ENCODE assay signal across 24 cellular contexts in the genomic region with DNA sequence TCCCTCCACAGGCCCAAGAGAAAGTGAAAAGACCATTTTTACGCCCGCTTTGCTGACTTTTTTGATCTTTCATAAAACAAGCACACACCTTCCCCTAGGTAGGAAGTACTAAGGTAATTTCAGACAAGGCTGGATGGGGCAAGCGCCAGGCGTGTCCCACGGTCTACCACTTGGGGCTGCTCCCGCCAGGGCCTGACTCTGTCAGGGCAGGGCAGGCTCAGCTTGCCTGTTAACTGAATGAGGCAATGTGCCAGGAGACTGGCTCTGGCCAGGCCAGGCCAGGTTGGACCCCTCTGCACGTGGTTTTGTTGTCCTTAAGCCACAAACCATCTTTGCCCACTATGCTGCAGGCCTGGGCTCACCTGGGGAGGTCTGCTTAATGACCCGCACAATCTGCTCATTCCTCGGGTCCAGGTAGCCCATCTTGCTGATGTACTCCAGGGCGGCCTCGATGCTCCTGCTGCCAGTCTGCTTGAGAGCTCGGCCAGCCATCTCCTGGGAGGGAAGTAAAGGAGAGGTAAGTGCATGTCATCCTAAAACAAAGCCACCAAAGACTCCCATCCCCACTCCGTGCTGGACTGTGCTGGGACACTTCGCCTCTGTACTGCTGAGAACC.
A peak's percentile ranks its signal among the peaks of the same experiment; 100 is the strongest.
DNase-seq lines count a peak whose midpoint lies in the region; ATAC-seq, FAIRE-seq and TF ChIP-seq lines count a peak whose summit lies in the region.
"Had no signal": no experiment of that assay in that cellular context is flagged by ENCODE, and none has a peak within 500 bp of the region (broad histone marks: within the 10 kb centered on the region; RNA-seq: fewer than 3 reads in every experiment).

No MANE protein-coding gene starts in this region.

- H3K9me1 ChIP-seq in K562 (ENCODE audit: control insufficient read depth, insufficient read depth, low read length), result no peaks in the 10 kb centered on the region

- ATAC-seq in left ventricle myocardium superior (peak; percentile 25), K562 (no peak), left lobe of liver (peak; percentile 24), HG02870 (IDR thresholded peaks at IDR 0.05; ENCODE audit: unreplicated experiment) (no peak)
- ATAC-seq: activated naive CD8-positive, alpha-beta T cell treated with anti-CD3 and anti-CD28 coated beads, Interleukin-2, amount 50 U/mL, for 24 hours had no signal

- H3K9ac ChIP-seq in K562 (ENCODE audit: insufficient read depth in 1 of 2, low read depth in 2 of 2, low read length in 2 of 2), result no peak overlapping the region

- TF ChIP-seq EP300 in K562 (IDR thresholded peaks at IDR 0.05; ENCODE audit: low read length), result no peak

- H3K4me3 ChIP-seq in K562, result no peak overlapping the region
- no peak overlapping the region for H3K4me3 ChIP-seq in hepatocyte
- H3K4me3 ChIP-seq: vagina had no signal

- TF ChIP-seq POLR2A in K562 (conservative IDR thresholded peaks at IDR 0.05), result no peak

- in situ Hi-C loops in K562 (cut with MboI), result no loop called here

- no peak for TF ChIP-seq CTCF in K562 (IDR thresholded peaks at IDR 0.05 in 2 of 3, conservative IDR thresholded peaks at IDR 0.05 in 1 of 3; ENCODE audit: insufficient read depth in 2 of 3, low read depth in 1 of 3, low read length in 3 of 3)
- no peak for TF ChIP-seq CTCF in hepatocyte (IDR thresholded peaks at IDR 0.05; ENCODE audit: poor library complexity)

- no TSS peak for BruUV-seq in K562 (replicated peaks; lab: Mats Ljungman, UMichigan)

- no peaks in the 10 kb centered on the region for H3K36me3 ChIP-seq in K562 (ENCODE audit: control insufficient read depth, insufficient read depth, low read length)
- H3K36me3 ChIP-seq in hepatocyte (replicated peaks; ENCODE audit: insufficient read depth, low read depth), result no peaks in the 10 kb centered on the region

- H3K4me2 ChIP-seq in K562 (ENCODE audit: insufficient read depth, low read length) (no peak overlapping the region), hepatocyte (no peak overlapping the region)

- H3K9me2 ChIP-seq in hepatocyte (replicated peaks; ENCODE audit: insufficient read depth), result no peaks in the 10 kb centered on the region

- no peak for DNase-seq in left ventricle myocardium superior
- no peak for DNase-seq in cardiac septum (ENCODE audit: low spot score)
- no peak for DNase-seq in K562 (ENCODE audit: extremely low read depth in 1 of 4, low spot score in 3 of 4)
- no peak for DNase-seq in left lobe of liver (ENCODE audit: low spot score)
- no peak for DNase-seq in 8988T
- no peak for DNase-seq in hepatocyte (ENCODE audit: low spot score)
- no peak for DNase-seq in SW 1271 (lab: John Stamatoyannopoulos, UW)
- DNase-seq: activated CD4-positive, alpha-beta T cell treated with anti-CD3 and anti-CD28 coated beads, Interleukin-2, amount 10 ng/mL, durations not matched to agents 7 days and 5 days; activated gamma-delta T cell treated with Interleukin-2 at 50 U/mL for 16 hours; activated naive CD8-positive, alpha-beta T cell treated with anti-CD3 and anti-CD28 coated beads, Interleukin-2, amount 50 U/mL, for 24 hours; activated T-cell treated with anti-CD3 and anti-CD28 coated beads, Interleukin-2, amount 50 U/mL, for 24 hours; central memory CD4-positive, alpha-beta T cell; HCEC 1CT; Karpas-422; MV-4-11; NCI-H146; NCI-H510A; stimulated activated CD4-positive, alpha-beta T cell treated with anti-CD3 and anti-CD28 coated beads, Interleukin-15, amount 100 ng/mL, for 24 hours; stimulated activated naive CD4-positive, alpha-beta T cell treated with Interleukin-2 at 50 U/mL for 16 hours had no signal

- 78% methylated on average over 11 of the region's 14 CpGs for WGBS in K562 (ENCODE audit: insufficient coverage, low coverage, missing lambda C conversion rate)
- 98% methylated on average over 14 of the region's 14 CpGs for WGBS in hepatocyte (ENCODE audit: low lambda C conversion rate, missing lambda C conversion rate)

- no peak overlapping the region for H2AFZ ChIP-seq in K562 (ENCODE audit: low read depth, low read length)
- H2AFZ ChIP-seq in hepatocyte, result no peak overlapping the region

- no peaks in the 10 kb centered on the region for H3K9me3 ChIP-seq in K562 (replicated peaks; ENCODE audit: control insufficient read depth, insufficient read depth, low read depth, low read length)
- H3K9me3 ChIP-seq in hepatocyte (ENCODE audit: low read depth), result no peaks in the 10 kb centered on the region
- H3K9me3 ChIP-seq: vagina had no signal

- H3K27me3 ChIP-seq in K562 (ENCODE audit: control insufficient read depth in 2 of 2, insufficient read depth in 2 of 2, low read length in 2 of 2) (no peaks in the 10 kb centered on the region), hepatocyte (no peaks in the 10 kb centered on the region)
- H3K27me3 ChIP-seq: vagina had no signal

- CTCF ChIA-PET in K562 (lab: Yijun Ruan, JAX; ENCODE audit: low intra/inter-chr PET ratio), result no interaction called here

- H3K79me2 ChIP-seq in K562 (ENCODE audit: control insufficient read depth, insufficient read depth, low read length) (no peaks in the 10 kb centered on the region), hepatocyte (peaks cover 37% of the 10 kb centered on the region)

- H4K20me1 ChIP-seq in K562 (replicated peaks; ENCODE audit: control insufficient read depth, insufficient read depth, low read length) (peaks cover 6% of the 10 kb centered on the region), hepatocyte (ENCODE audit: insufficient read depth, poor library complexity, severe bottlenecking) (peaks cover 3% of the 10 kb centered on the region)

- FAIRE-seq in K562 (lab: Jason Lieb, UNC), result no peak
- FAIRE-seq: endothelial cell of umbilical vein, GM19239 had no signal

- intact Hi-C loops in left ventricle myocardium superior (cut with micrococcal nuclease) (no loop called here), cardiac septum (cut with DNase I) (no loop called here), K562 (cut with micrococcal nuclease) (no loop called here)

- H3K27ac ChIP-seq in K562 (ENCODE audit: extremely low read depth, low read depth, low read length), result no peak overlapping the region
- no peak overlapping the region for H3K27ac ChIP-seq in hepatocyte
- H3K27ac ChIP-seq: vagina, VCaP had no signal

- H3K4me1 ChIP-seq in K562 (replicated peaks in 1 of 2; ENCODE audit: control insufficient read depth in 2 of 2, insufficient read depth in 2 of 2, low read length in 2 of 2) (peaks cover 11 to 21% of the 10 kb centered on the region in 2 experiments; a peak in 4 of 5 replicates), hepatocyte (ENCODE audit: insufficient read depth) (no peaks in the 10 kb centered on the region)

- no peak for TF ChIP-seq RAD21 in K562 (CRISPR knock-in tag; conservative IDR thresholded peaks at IDR 0.05 in 1 of 2, IDR thresholded peaks at IDR 0.05 in 1 of 2)

- POLR2A ChIA-PET in K562 (lab: Yijun Ruan, JAX), result interaction anchor here (0.7 kb wide), 1 partner anchor 245 kb away, joined by 3 read pairs; no protein-coding TSS in a partner anchor

TF ChIP-seq in K562, 482 proteins besides CTCF, POLR2A, EP300 and RAD21:
- TF ChIP-seq, protein P1, sequence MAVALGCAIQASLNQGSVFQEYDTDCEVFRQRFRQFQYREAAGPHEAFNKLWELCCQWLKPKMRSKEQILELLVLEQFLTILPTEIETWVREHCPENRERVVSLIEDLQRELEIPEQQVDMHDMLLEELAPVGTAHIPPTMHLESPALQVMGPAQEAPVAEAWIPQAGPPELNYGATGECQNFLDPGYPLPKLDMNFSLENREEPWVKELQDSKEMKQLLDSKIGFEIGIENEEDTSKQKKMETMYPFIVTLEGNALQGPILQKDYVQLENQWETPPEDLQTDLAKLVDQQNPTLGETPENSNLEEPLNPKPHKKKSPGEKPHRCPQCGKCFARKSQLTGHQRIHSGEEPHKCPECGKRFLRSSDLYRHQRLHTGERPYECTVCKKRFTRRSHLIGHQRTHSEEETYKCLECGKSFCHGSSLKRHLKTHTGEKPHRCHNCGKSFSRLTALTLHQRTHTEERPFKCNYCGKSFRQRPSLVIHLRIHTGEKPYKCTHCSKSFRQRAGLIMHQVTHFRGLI (CRISPR knock-in tag; IDR thresholded peaks at IDR 0.05), result no peak
- TF ChIP-seq ZBTB33 (CRISPR knock-in tag; IDR thresholded peaks at IDR 0.05), result peak; percentile 97

Comparison
In these comparisons a context has a peak if more than half of its experiments do, and no peak if none do; other contexts are left out.
1. ATAC-seq: peak in left ventricle myocardium superior (single experiment) and left lobe of liver (single experiment); none in K562 (single experiment) and HG02870 (single experiment).